Comparison of ENCODE assay signal across 11 cellular contexts in the genomic region with DNA sequence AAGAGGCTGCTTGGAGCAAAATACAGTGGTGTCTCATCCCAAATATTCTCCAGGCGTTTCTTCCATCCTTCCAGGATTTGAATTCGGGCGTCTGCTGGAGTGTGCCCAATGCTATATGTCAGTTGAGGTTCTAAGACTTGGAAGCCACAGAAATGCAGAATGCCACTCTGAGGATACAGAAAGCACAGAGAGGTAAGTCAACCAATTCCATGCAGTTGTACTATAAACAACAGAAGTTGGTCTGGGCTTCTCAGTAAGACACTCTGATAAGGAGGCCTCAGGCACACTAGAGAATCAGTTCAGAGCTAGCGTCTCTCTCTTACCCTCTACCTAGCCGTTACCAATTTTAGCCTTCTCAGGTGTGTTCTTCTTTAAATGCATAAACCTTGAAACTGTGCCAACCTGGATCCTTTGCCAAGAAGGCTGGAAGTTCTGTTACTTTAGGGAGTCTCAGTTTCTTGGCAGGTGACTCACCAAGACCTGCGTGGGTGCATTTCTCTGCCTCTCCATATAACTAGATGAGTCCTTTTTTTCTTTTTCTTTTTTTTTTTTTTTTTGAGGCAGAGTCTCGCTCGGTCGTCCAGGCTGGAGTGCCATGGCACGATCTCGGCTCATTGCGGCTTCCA. TPM values are rescaled to one million over a fixed set of nuclear protein-coding genes. Genes with fewer than 3 reads are reported as not detected.
DNase-seq lines count a peak whose midpoint lies in the region; ATAC-seq lines count a peak whose summit lies in the region.
"Had no signal": no experiment of that assay in that cellular context is flagged by ENCODE, and none has a peak within 500 bp of the region (broad histone marks: within the 10 kb centered on the region; RNA-seq: fewer than 3 reads in every experiment).

No MANE protein-coding gene starts in this region.

- peak; percentile 26 to 35 for ATAC-seq in activated T-cell treated with anti-CD3 and anti-CD28 coated beads, Interleukin-2, amount 50 U/mL, for 72 hours (replicated peaks in 1 of 2)
- ATAC-seq in activated T-helper 17 cell treated with anti-CD3 and anti-CD28 coated beads, Interleukin-2, amount 50 U/mL, for 72 hours (replicated peaks), result peak; percentile 76

- DNase-seq in activated T-cell treated with anti-CD3 and anti-CD28 coated beads, Interleukin-2, amount 50 U/mL, for 72 hours, result peak in 1 of 2 donors; percentile 19
- DNase-seq in activated T-cell treated with anti-CD3 and anti-CD28 coated beads, Interleukin-2, amount 50 U/mL, for 1 hour, result no peak
- DNase-seq in head of caudate nucleus, result peak in 36 of 42 donors; percentile 22 to 84 (median 62)
- no peak for DNase-seq in GM19240 (ENCODE audit: insufficient read length, low spot score)
- DNase-seq in NCI-H2171 treated with DMSO at 0.1 percent for 48 hours (lab: John Stamatoyannopoulos, UW), result no peak
- DNase-seq in NCI-H1436 (lab: John Stamatoyannopoulos, UW), result no peak
- DNase-seq: activated gamma-delta T cell, NCI-H526 had no signal

- H3K4me3 ChIP-seq in subcutaneous abdominal adipose tissue (ENCODE audit: low read depth in 1 of 5, low read length in 5 of 5), result no peak overlapping the region
- H3K4me3 ChIP-seq: BLaER1 treated with 17β-estradiol and CSF1 and Interleukin-3, amounts not matched to agents 10 nM and 100 nM had no signal

- no peaks in the 10 kb centered on the region for H3K27me3 ChIP-seq in subcutaneous abdominal adipose tissue (ENCODE audit: control insufficient read depth in 5 of 5, insufficient read depth in 4 of 5, low read length in 5 of 5)
- H3K27me3 ChIP-seq: BLaER1 treated with 17β-estradiol and CSF1 and Interleukin-3, amounts not matched to agents 10 nM and 100 nM had no signal

- H3K27me3 Mint-ChIP-seq in activated T-cell treated with anti-CD3 and anti-CD28 coated beads, Interleukin-2, amount 50 U/mL, for 72 hours (ENCODE audit: low read depth), result no peaks in the 10 kb centered on the region
- no peaks in the 10 kb centered on the region for H3K27me3 Mint-ChIP-seq in activated T-helper 17 cell treated with anti-CD3 and anti-CD28 coated beads, Interleukin-2, amount 50 U/mL, for 72 hours

- H3K4me1 Mint-ChIP-seq in activated T-cell treated with anti-CD3 and anti-CD28 coated beads, Interleukin-2, amount 50 U/mL, for 72 hours (ENCODE audit: low read depth), result peaks cover 19% of the 10 kb centered on the region
- no peaks in the 10 kb centered on the region for H3K4me1 Mint-ChIP-seq in activated T-helper 17 cell treated with anti-CD3 and anti-CD28 coated beads, Interleukin-2, amount 50 U/mL, for 72 hours

- H3K9me3 Mint-ChIP-seq in activated T-cell treated with anti-CD3 and anti-CD28 coated beads, Interleukin-2, amount 50 U/mL, for 72 hours, result no peaks in the 10 kb centered on the region
- H3K9me3 Mint-ChIP-seq in activated T-helper 17 cell treated with anti-CD3 and anti-CD28 coated beads, Interleukin-2, amount 50 U/mL, for 72 hours, result no peaks in the 10 kb centered on the region

- peak overlapping the region; percentile 46 for H3K27ac ChIP-seq in subcutaneous abdominal adipose tissue (ENCODE audit: low read depth, low read length)
- H3K27ac ChIP-seq: BLaER1 treated with 17β-estradiol and CSF1 and Interleukin-3, amounts not matched to agents 10 nM and 100 nM had no signal

- H3K4me3 Mint-ChIP-seq in activated T-cell treated with anti-CD3 and anti-CD28 coated beads, Interleukin-2, amount 50 U/mL, for 72 hours, result no peak overlapping the region
- H3K4me3 Mint-ChIP-seq in activated T-helper 17 cell treated with anti-CD3 and anti-CD28 coated beads, Interleukin-2, amount 50 U/mL, for 72 hours, result no peak overlapping the region

- H3K27ac Mint-ChIP-seq in activated T-cell treated with anti-CD3 and anti-CD28 coated beads, Interleukin-2, amount 50 U/mL, for 72 hours, result no peak overlapping the region
- H3K27ac Mint-ChIP-seq in activated T-helper 17 cell treated with anti-CD3 and anti-CD28 coated beads, Interleukin-2, amount 50 U/mL, for 72 hours, result no peak overlapping the region

- H3K36me3 Mint-ChIP-seq in activated T-cell treated with anti-CD3 and anti-CD28 coated beads, Interleukin-2, amount 50 U/mL, for 72 hours (ENCODE audit: insufficient read depth in 2 of 2), result peaks cover 0 to 3% of the 10 kb centered on the region in 2 donors
- peaks cover 53% of the 10 kb centered on the region for H3K36me3 Mint-ChIP-seq in activated T-helper 17 cell treated with anti-CD3 and anti-CD28 coated beads, Interleukin-2, amount 50 U/mL, for 72 hours (ENCODE audit: low read depth)

- peaks cover 0 to 20% (median 7%) of the 10 kb centered on the region in 5 donors for H3K4me1 ChIP-seq in subcutaneous abdominal adipose tissue (ENCODE audit: control insufficient read depth in 5 of 5, insufficient read depth in 5 of 5, low read length in 5 of 5)
- H3K4me1 ChIP-seq: BLaER1 treated with 17β-estradiol and CSF1 and Interleukin-3, amounts not matched to agents 10 nM and 100 nM had no signal

- intact Hi-C loops in head of caudate nucleus (cut with DNase I), result no loop called here

- H3K36me3 ChIP-seq in subcutaneous abdominal adipose tissue (ENCODE audit: control insufficient read depth in 5 of 5, insufficient read depth in 5 of 5, low read length in 5 of 5), result peaks cover 0 to 42% (median 34%) of the 10 kb centered on the region in 5 donors

- H3K9ac ChIP-seq in subcutaneous abdominal adipose tissue (ENCODE audit: low read length in 5 of 5), result peak overlapping the region in 1 of 5 donors; percentile 5

- H3K9me3 ChIP-seq in subcutaneous abdominal adipose tissue (ENCODE audit: control insufficient read depth in 5 of 5, low read length in 5 of 5), result no peaks in the 10 kb centered on the region
- H3K9me3 ChIP-seq: BLaER1 treated with 17β-estradiol and CSF1 and Interleukin-3, amounts not matched to agents 10 nM and 100 nM had no signal

RNA-seq across cellular contexts. Expression of a gene that starts 15.1 kb away (rescaled TPM):
- total RNA-seq in activated T-cell treated with anti-CD3 and anti-CD28 coated beads, Interleukin-2, amount 50 U/mL, for 72 hours, result 10 to 100 TPM; 10.8 to 12.8 TPM
- 10 to 100 TPM; 14.2 to 22.3 TPM for total RNA-seq in activated T-helper 17 cell treated with anti-CD3 and anti-CD28 coated beads, Interleukin-2, amount 50 U/mL, for 72 hours

RNA-seq across cellular contexts. Expression of a gene that starts 43.5 kb away (rescaled TPM):
- total RNA-seq in activated T-cell treated with anti-CD3 and anti-CD28 coated beads, Interleukin-2, amount 50 U/mL, for 72 hours, result 100 to 1,000 TPM; 135 to 152 TPM
- total RNA-seq in activated T-helper 17 cell treated with anti-CD3 and anti-CD28 coated beads, Interleukin-2, amount 50 U/mL, for 72 hours, result 10 to 100 TPM; 92.0 to 95.9 TPM

RNA-seq across cellular contexts. Expression of a gene that starts 50.9 kb away (rescaled TPM):
- total RNA-seq in activated T-cell treated with anti-CD3 and anti-CD28 coated beads, Interleukin-2, amount 50 U/mL, for 72 hours, result 10 to 100 TPM; 45.4 to 62.3 TPM
- 10 to 100 TPM; 55.1 to 55.7 TPM for total RNA-seq in activated T-helper 17 cell treated with anti-CD3 and anti-CD28 coated beads, Interleukin-2, amount 50 U/mL, for 72 hours

Comparison
In these comparisons a context has a peak if more than half of its experiments do, and no peak if none do; other contexts are left out.
1. DNase-seq: peak in head of caudate nucleus (36 of 42); none in activated T-cell treated with anti-CD3 and anti-CD28 coated beads, Interleukin-2, amount 50 U/mL, for 1 hour (single experiment), GM19240 (single experiment), NCI-H2171 treated with DMSO at 0.1 percent for 48 hours (single experiment) and NCI-H1436 (single experiment).